ENCODE assay signal across 19 cellular contexts in the genomic region with DNA sequence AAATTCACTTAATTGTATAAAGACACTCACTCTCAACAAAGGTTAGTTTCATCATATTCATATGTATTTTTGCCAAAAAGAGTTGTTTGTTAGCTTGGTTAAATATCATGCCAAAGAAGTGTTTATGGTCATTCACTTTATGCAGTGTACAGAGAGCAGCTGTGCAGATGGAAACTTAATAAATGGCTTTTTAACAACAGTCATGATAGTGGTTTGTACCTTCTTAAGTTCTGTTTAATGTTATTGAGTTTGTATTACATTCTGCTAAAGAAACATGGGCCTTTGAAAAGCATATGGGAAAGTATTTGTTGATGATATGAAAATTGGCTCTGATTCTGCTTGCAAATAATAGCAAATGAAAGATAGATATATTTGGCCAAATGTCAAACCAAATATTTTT.
"Had no signal": no experiment of that assay in that cellular context is flagged by ENCODE, and none has a peak within 500 bp of the region (broad histone marks: within the 10 kb centered on the region; RNA-seq: fewer than 3 reads in every experiment).

No MANE protein-coding gene starts in this region.

- H3K36me3 ChIP-seq: MG63, SJSA1 had no signal

- H3K27ac ChIP-seq: SJSA1, SK-N-MC had no signal

- DNase-seq: KBM-7; MG63; NCI-H1092 treated with DMSO at 0.1 percent for 48 hours; NCI-H1436; NCI-H187; NCI-H2029 treated with DMSO at 0.1 percent for 48 hours; NCI-H2171 treated with DMSO at 0.1 percent for 48 hours; NCI-H345; NCI-H524; NCI-H526 treated with DMSO at 0.1 percent for 48 hours; NCI-H748 treated with DMSO at 0.1 percent for 48 hours; NK-92 treated with Interleukin-12 subunit alpha and Interleukin-12 subunit beta, amount 100 ng/mL, for 24 hours; PC-3; SIG-M5; SW 1271 had no signal

- H3K4me1 ChIP-seq: SJSA1 had no signal

- H3K9me3 ChIP-seq: MG63 had no signal

- ATAC-seq: Panc1, PC-3, Right ventricle myocardium inferior had no signal

- H3K4me3 ChIP-seq: MG63, SJSA1, SK-N-MC had no signal

- H3K27me3 ChIP-seq: MG63, SJSA1 had no signal
